ENCODE assay signal across 9 cellular contexts in the genomic region with DNA sequence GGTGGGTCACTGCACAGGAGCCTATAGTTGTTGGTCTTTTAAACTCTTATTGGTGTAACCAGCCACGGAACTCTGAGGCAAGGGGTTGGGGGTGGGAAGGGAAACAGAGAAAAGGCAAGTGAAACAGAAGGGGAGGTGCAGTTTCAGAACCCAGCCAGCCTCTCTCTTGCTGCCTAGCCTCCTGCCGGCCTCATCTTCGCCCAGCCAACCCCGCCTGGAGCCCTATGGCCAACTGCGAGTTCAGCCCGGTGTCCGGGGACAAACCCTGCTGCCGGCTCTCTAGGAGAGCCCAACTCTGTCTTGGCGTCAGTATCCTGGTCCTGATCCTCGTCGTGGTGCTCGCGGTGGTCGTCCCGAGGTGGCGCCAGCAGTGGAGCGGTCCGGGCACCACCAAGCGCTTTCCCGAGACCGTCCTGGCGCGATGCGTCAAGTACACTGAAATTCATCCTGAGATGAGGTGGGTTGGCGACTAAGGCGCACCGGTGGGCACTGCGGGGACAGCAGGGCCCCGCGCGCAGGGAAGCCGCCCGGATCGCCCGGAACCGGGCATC.
DNase-seq lines count a peak whose midpoint lies in the region; ATAC-seq and TF ChIP-seq lines count a peak whose summit lies in the region.
"Had no signal": no experiment of that assay in that cellular context is flagged by ENCODE, and none has a peak within 500 bp of the region (broad histone marks: within the 10 kb centered on the region; RNA-seq: fewer than 3 reads in every experiment).

A gene (plus strand): TSS at position 138 of the 551 bp plus-strand sequence. CDS start 87 bp downstream, at position 225.

- peak; percentile 79 for ATAC-seq in GM18498 (IDR thresholded peaks at IDR 0.05; ENCODE audit: unreplicated experiment)

- peaks cover 67% of the 10 kb centered on the region for H3K27me3 ChIP-seq in iPS-20b (ENCODE audit: insufficient read depth, low read length)

- DNase-seq in NAMALWA (ENCODE audit: low spot score) (peak; percentile 94), HUDEP-2 (lab: John Stamatoyannopoulos, UW; ENCODE audit: unreplicated experiment in 76 of 76) (no peak), GOT3 (lab: John Stamatoyannopoulos, UW) (no peak)
- peak; percentile 37 for DNase-seq in activated naive CD8-positive, alpha-beta T cell treated with anti-CD3 and anti-CD28 coated beads, Interleukin-2, amount 50 U/mL, for 16 hours (ENCODE audit: low read depth, low spot score)
- peak; percentile 36 to 39 for DNase-seq in stimulated activated CD4-positive, alpha-beta T cell treated with anti-CD3 and anti-CD28 coated beads, Interleukin-12 subunit alpha, Interleukin-12 subunit beta, amount 100 ng/mL, for 24 hours (ENCODE audit: low read depth in 2 of 2)

- no peaks in the 10 kb centered on the region for H3K4me1 ChIP-seq in HEK293 (ENCODE audit: control insufficient read depth, insufficient read depth, low read length)
- no peaks in the 10 kb centered on the region; the same call in 1 of the 2 replicates for H3K4me1 ChIP-seq in iPS-20b (ENCODE audit: insufficient read depth, low read length)

- H3K4me3 ChIP-seq in HEK293 (ENCODE audit: low read depth, low read length) = peak within 1 kb of the TSS; percentile 20
- H3K4me3 ChIP-seq in iPS-20b (ENCODE audit: low read length) = peak within 1 kb of the TSS; percentile 70

- TF ChIP-seq CTCF in HEK293 (tag by site-specific recombination; IDR thresholded peaks at IDR 0.05) = no peak

- CTCF ChIA-PET in HEK293 (lab: Yijun Ruan, JAX) = no interaction called here

- H3K9me3 ChIP-seq in HEK293 (ENCODE audit: control insufficient read depth, insufficient read depth, low read depth, low read length) (no peaks in the 10 kb centered on the region), iPS-20b (ENCODE audit: insufficient read depth, low read depth, low read length) (no peaks in the 10 kb centered on the region)

- no peak within 1 kb of the TSS for H3K9ac ChIP-seq in iPS-20b (ENCODE audit: low read depth, low read length)

- H3K27ac ChIP-seq in HEK293 (ENCODE audit: extremely low read depth, low read depth, low read length) = no peak within 1 kb of the TSS
- no peak within 1 kb of the TSS for H3K27ac ChIP-seq in iPS-20b (ENCODE audit: low read length)
- H3K27ac ChIP-seq: epithelial cell of prostate had no signal

- POLR2A ChIA-PET in HEK293 (lab: Yijun Ruan, JAX) = no interaction called here

- H3K36me3 ChIP-seq in HEK293 (ENCODE audit: control insufficient read depth in 2 of 2, insufficient read depth in 1 of 2, low read length in 2 of 2) (no peaks in the 10 kb centered on the region), iPS-20b (ENCODE audit: insufficient read depth, low read depth, low read length) (no peaks in the 10 kb centered on the region)

TF ChIP-seq in HEK293, 187 proteins besides CTCF, POLR2A, EP300 and RAD21:
- TF ChIP-seq, protein P1, sequence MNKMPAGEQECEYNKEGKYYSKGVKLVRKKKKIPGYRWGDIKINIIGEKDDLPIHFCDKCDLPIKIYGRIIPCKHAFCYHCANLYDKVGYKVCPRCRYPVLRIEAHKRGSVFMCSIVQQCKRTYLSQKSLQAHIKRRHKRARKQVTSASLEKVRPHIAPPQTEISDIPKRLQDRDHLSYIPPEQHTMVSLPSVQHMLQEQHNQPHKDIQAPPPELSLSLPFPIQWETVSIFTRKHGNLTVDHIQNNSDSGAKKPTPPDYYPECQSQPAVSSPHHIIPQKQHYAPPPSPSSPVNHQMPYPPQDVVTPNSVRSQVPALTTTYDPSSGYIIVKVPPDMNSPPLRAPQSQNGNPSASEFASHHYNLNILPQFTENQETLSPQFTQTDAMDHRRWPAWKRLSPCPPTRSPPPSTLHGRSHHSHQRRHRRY (tag by site-specific recombination; IDR thresholded peaks at IDR 0.05) = no peak
- TF ChIP-seq ZEB2 (tag by site-specific recombination; IDR thresholded peaks at IDR 0.05) = no peak
- TF ChIP-seq, protein P2, sequence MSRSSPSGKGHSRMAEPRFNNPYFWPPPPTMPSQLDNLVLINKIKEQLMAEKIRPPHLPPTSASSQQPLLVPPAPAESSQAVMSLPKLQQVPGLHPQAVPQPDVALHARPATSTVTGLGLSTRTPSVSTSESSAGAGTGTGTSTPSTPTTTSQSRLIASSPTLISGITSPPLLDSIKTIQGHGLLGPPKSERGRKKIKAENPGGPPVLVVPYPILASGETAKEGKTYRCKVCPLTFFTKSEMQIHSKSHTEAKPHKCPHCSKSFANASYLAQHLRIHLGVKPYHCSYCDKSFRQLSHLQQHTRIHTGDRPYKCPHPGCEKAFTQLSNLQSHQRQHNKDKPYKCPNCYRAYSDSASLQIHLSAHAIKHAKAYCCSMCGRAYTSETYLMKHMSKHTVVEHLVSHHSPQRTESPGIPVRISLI (tag by site-specific recombination; IDR thresholded peaks at IDR 0.05) = no peak
- no peak for TF ChIP-seq ZNF776 (tag by site-specific recombination; IDR thresholded peaks at IDR 0.05; ENCODE audit: borderline replicate concordance)
- TF ChIP-seq, protein P3, sequence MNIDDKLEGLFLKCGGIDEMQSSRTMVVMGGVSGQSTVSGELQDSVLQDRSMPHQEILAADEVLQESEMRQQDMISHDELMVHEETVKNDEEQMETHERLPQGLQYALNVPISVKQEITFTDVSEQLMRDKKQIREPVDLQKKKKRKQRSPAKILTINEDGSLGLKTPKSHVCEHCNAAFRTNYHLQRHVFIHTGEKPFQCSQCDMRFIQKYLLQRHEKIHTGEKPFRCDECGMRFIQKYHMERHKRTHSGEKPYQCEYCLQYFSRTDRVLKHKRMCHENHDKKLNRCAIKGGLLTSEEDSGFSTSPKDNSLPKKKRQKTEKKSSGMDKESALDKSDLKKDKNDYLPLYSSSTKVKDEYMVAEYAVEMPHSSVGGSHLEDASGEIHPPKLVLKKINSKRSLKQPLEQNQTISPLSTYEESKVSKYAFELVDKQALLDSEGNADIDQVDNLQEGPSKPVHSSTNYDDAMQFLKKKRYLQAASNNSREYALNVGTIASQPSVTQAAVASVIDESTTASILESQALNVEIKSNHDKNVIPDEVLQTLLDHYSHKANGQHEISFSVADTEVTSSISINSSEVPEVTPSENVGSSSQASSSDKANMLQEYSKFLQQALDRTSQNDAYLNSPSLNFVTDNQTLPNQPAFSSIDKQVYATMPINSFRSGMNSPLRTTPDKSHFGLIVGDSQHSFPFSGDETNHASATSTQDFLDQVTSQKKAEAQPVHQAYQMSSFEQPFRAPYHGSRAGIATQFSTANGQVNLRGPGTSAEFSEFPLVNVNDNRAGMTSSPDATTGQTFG (tag by site-specific recombination; IDR thresholded peaks at IDR 0.05; ENCODE audit: borderline replicate concordance) = no peak
- TF ChIP-seq ZBTB1 (tag by site-specific recombination; IDR thresholded peaks at IDR 0.05) = no peak
- TF ChIP-seq, protein P4, sequence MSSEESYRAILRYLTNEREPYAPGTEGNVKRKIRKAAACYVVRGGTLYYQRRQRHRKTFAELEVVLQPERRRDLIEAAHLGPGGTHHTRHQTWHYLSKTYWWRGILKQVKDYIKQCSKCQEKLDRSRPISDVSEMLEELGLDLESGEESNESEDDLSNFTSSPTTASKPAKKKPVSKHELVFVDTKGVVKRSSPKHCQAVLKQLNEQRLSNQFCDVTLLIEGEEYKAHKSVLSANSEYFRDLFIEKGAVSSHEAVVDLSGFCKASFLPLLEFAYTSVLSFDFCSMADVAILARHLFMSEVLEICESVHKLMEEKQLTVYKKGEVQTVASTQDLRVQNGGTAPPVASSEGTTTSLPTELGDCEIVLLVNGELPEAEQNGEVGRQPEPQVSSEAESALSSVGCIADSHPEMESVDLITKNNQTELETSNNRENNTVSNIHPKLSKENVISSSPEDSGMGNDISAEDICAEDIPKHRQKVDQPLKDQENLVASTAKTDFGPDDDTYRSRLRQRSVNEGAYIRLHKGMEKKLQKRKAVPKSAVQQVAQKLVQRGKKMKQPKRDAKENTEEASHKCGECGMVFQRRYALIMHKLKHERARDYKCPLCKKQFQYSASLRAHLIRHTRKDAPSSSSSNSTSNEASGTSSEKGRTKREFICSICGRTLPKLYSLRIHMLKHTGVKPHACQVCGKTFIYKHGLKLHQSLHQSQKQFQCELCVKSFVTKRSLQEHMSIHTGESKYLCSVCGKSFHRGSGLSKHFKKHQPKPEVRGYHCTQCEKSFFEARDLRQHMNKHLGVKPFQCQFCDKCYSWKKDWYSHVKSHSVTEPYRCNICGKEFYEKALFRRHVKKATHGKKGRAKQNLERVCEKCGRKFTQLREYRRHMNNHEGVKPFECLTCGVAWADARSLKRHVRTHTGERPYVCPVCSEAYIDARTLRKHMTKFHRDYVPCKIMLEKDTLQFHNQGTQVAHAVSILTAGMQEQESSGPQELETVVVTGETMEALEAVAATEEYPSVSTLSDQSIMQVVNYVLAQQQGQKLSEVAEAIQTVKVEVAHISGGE (tag by site-specific recombination; conservative IDR thresholded peaks at IDR 0.05; ENCODE audit: low read depth) = no peak
- TF ChIP-seq ZNF560 (tag by site-specific recombination; IDR thresholded peaks at IDR 0.05; ENCODE audit: borderline replicate concordance) = no peak
- TF ChIP-seq ZIC2 (tag by site-specific recombination; IDR thresholded peaks at IDR 0.05) = no peak
- no peak for TF ChIP-seq ZSCAN30 (tag by site-specific recombination; IDR thresholded peaks at IDR 0.05)
- TF ChIP-seq, protein P5, sequence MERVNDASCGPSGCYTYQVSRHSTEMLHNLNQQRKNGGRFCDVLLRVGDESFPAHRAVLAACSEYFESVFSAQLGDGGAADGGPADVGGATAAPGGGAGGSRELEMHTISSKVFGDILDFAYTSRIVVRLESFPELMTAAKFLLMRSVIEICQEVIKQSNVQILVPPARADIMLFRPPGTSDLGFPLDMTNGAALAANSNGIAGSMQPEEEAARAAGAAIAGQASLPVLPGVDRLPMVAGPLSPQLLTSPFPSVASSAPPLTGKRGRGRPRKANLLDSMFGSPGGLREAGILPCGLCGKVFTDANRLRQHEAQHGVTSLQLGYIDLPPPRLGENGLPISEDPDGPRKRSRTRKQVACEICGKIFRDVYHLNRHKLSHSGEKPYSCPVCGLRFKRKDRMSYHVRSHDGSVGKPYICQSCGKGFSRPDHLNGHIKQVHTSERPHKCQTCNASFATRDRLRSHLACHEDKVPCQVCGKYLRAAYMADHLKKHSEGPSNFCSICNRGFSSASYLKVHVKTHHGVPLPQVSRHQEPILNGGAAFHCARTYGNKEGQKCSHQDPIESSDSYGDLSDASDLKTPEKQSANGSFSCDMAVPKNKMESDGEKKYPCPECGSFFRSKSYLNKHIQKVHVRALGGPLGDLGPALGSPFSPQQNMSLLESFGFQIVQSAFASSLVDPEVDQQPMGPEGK (tag by site-specific recombination; IDR thresholded peaks at IDR 0.05) = no peak
- no peak for TF ChIP-seq ZNF223 (tag by site-specific recombination; IDR thresholded peaks at IDR 0.05)
- no peak for TF ChIP-seq ZNF521 (tag by site-specific recombination; IDR thresholded peaks at IDR 0.05)
- no peak for TF ChIP-seq EGR2 (tag by site-specific recombination; IDR thresholded peaks at IDR 0.05; ENCODE audit: low read depth)
- no peak for TF ChIP-seq KLF10 (tag by site-specific recombination; IDR thresholded peaks at IDR 0.05)
- no peak for TF ChIP-seq SP3 (tag by site-specific recombination; IDR thresholded peaks at IDR 0.05)

Comparison
In these comparisons a context has a peak if more than half of its experiments do, and no peak if none do; other contexts are left out.
1. DNase-seq: peak in NAMALWA (single experiment), activated naive CD8-positive, alpha-beta T cell treated with anti-CD3 and anti-CD28 coated beads, Interleukin-2, amount 50 U/mL, for 16 hours (single experiment) and stimulated activated CD4-positive, alpha-beta T cell treated with anti-CD3 and anti-CD28 coated beads, Interleukin-12 subunit alpha, Interleukin-12 subunit beta, amount 100 ng/mL, for 24 hours (2 of 2); none in HUDEP-2 (0 of 76) and GOT3 (single experiment).